ENCODE assay signal across 4 cellular contexts in the genomic region with DNA sequence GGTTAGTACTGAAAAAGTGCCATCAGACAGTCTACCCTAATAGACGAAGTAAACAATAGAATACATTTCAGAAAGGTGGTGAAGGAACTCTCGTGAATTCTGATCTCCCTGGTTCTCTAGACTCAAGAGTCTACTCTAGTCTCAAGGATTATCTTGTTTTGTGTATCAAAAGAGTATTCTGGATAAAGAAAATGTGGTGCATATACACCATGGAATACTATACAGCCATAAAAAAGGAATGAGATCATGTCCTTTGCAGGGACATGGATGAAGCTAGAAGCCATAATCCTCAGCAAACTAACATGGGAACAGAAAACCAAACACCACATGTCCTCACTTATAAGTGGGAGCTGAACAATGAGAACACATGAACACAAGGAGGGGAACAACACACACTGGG. TPM values are rescaled to one million over a fixed set of nuclear protein-coding genes. Genes with fewer than 3 reads are reported as not detected.
"Had no signal": no experiment of that assay in that cellular context is flagged by ENCODE, and none has a peak within 500 bp of the region (broad histone marks: within the 10 kb centered on the region; RNA-seq: fewer than 3 reads in every experiment).

No MANE protein-coding gene starts in this region.

RNA-seq across cellular contexts. Expression of a gene that starts 36.9 kb away (rescaled TPM):
- total RNA-seq: HepG2, HT-29, HT1080 had no signal
- polyA plus RNA-seq: HepG2, IgD-negative memory B cell had no signal
